8 cellular contexts compared by ENCODE assay signal in the genomic region with DNA sequence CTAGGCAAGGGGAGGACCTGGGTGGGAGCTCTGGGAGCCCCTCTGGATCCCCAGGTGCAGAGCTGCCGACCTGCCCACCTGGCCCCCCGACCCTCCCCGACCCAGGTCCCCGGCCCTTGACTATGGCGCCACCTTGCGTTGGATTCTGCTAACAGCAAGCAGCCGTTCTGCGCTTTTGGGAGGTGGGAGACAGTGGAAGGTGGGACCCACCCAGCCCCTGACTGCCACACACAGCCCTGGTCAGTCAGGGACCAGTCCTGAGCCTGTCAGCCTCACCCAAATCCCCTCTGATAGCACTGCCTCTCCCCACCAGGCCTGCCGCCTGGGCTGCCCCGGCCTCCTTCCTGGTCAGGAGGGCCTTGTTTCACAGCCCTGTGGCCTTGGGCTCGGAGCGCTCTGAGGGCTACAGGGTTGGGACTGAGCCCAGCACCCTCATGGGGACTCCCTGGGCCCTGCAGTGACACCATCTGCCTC.
DNase-seq lines count a peak whose midpoint lies in the region; ATAC-seq and TF ChIP-seq lines count a peak whose summit lies in the region.

No MANE protein-coding gene starts in this region.

- DNase-seq in ELF-1 (ENCODE audit: low read depth, low spot score) (peak; percentile 70), mesothelial cell of epicardium (ENCODE audit: low spot score in 2 of 2, unreplicated experiment in 2 of 2) (peak in 1 of 2 experiments; percentile 58), pons (ENCODE audit: low spot score) (no peak), KG1 (lab: John Stamatoyannopoulos, UW) (no peak), T1000 (lab: John Stamatoyannopoulos, UW) (no peak)

- no peak overlapping the region for H3K4me2 ChIP-seq in OCI-LY1 (ENCODE audit: low read length)

- no peaks in the 10 kb centered on the region for H3K27me3 ChIP-seq in OCI-LY1 (ENCODE audit: insufficient read depth, low read length)

- H3K36me3 ChIP-seq in OCI-LY1 (ENCODE audit: insufficient read depth, low read length): no peaks in the 10 kb centered on the region

- H3K27ac Mint-ChIP-seq in brain (no peak overlapping the region), mesothelial cell of epicardium (no peak overlapping the region)

- H3K9me3 Mint-ChIP-seq in brain (no peaks in the 10 kb centered on the region), mesothelial cell of epicardium (no peaks in the 10 kb centered on the region)

- H3K4me1 Mint-ChIP-seq in brain (no peaks in the 10 kb centered on the region), mesothelial cell of epicardium (no peaks in the 10 kb centered on the region)

- H3K27me3 Mint-ChIP-seq in brain (no peaks in the 10 kb centered on the region), mesothelial cell of epicardium (ENCODE audit: low read depth) (no peaks in the 10 kb centered on the region)

- H3K9me2 ChIP-seq in OCI-LY1 (ENCODE audit: low read depth, low read length): no peaks in the 10 kb centered on the region

- H2AFZ ChIP-seq in OCI-LY1 (ENCODE audit: low read length): no peak overlapping the region

- TF ChIP-seq CTCF in OCI-LY1 (IDR thresholded peaks at IDR 0.05; ENCODE audit: low read length): peak; percentile 84
- peak; percentile 91 to 98 for TF ChIP-seq CTCF in brain (conservative IDR thresholded peaks at IDR 0.05)
- TF ChIP-seq CTCF in mesothelial cell of epicardium (IDR thresholded peaks at IDR 0.05; ENCODE audit: unreplicated experiment): peak; percentile 79

- H3K79me2 ChIP-seq in OCI-LY1 (ENCODE audit: insufficient read depth, low read length): no peaks in the 10 kb centered on the region

- H4K20me1 ChIP-seq in OCI-LY1 (ENCODE audit: insufficient read depth, low read length): no peaks in the 10 kb centered on the region

- no peak overlapping the region for H3K4me3 ChIP-seq in OCI-LY1 (ENCODE audit: low read depth, low read length, poor library complexity, severe bottlenecking)

- H3K27ac ChIP-seq in OCI-LY1 (ENCODE audit: low read depth, low read length, poor library complexity, severe bottlenecking): no peak overlapping the region

- H3K4me3 Mint-ChIP-seq in brain (no peak overlapping the region), mesothelial cell of epicardium (no peak overlapping the region)

- H3K9ac ChIP-seq in OCI-LY1 (ENCODE audit: low read length): no peak overlapping the region

- H3K36me3 Mint-ChIP-seq in brain: no peaks in the 10 kb centered on the region
- H3K36me3 Mint-ChIP-seq in mesothelial cell of epicardium: no peaks in the 10 kb centered on the region

- no peaks in the 10 kb centered on the region for H3K4me1 ChIP-seq in OCI-LY1 (ENCODE audit: insufficient read depth, low read length, severe bottlenecking)

- ATAC-seq in GM18502 (IDR thresholded peaks at IDR 0.05; ENCODE audit: poor library complexity, unreplicated experiment): no peak

- H3K9me3 ChIP-seq in OCI-LY1 (ENCODE audit: low read length): no peaks in the 10 kb centered on the region

- H3F3A ChIP-seq in OCI-LY1 (ENCODE audit: insufficient read depth, low read length): no peaks in the 10 kb centered on the region
